1 cellular context compared by ENCODE assay signal in genomic region chr1:226939439-226940028, GRCh38.
TF ChIP-seq lines count a peak whose summit lies in the region.

No MANE protein-coding gene starts in this region.

TF ChIP-seq in K562, 482 proteins besides CTCF, POLR2A, EP300 and RAD21 (continued from another document and continues in another):
- TF ChIP-seq, protein P1, sequence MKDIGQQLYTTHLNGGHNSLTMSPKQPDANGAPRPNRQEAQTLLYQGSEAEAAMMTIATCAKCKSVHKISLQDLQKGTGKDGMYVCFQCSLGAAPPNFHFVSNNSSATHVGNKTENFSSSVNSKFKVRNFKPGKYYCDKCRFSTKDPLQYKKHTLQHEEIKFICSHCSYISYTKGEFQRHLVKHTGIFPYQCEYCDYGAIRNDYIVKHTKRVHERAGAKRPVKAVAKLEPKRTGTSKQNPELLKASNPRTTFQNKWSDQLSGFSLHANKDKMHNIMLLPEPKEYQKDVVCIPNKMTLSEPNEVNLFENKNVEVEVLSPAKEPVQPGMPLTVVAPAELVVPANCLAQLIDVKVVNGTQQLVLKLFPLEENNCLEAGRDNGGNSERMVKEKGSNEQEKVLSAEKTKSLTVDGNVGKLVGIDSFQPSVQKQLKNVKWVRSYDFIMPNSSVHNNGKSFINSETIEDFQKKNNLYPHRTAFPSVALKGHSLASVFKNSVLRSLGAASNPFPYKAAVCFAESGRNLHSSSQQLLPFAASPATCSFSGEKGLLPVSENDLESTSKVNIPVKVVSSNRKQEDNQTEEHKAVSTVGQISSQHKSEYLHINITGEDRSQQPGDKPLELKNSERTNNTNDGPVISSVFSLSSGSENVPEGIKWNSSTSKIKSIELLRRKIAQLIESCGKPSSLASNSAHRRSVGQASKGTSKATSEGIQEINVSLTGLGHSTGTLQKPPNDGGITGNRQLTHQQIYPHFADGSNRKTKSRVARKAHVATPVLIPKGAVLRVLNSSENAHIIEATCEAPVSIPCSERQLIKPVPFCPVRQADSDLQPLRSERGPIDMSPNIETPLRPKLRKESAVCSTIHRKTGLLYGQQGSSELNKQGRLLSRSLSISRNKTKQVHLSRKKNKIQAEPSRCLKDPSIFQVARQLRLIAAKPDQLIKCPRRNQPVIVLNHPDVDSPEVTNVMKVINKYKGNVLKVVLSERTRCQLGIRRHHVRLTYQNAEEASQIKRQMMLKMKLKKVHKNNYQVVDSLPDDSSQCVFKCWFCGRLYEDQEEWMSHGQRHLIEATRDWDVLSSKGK (CRISPR knock-in tag; IDR thresholded peaks at IDR 0.05): no peak
- TF ChIP-seq XRCC3 (IDR thresholded peaks at IDR 0.05) (no peak), ZNF280A (IDR thresholded peaks at IDR 0.05; ENCODE audit: low read depth, partially characterized antibody) (no peak), NR0B1 (IDR thresholded peaks at IDR 0.05; ENCODE audit: partially characterized antibody) (no peak), SMAD4 (CRISPR knock-in tag; conservative IDR thresholded peaks at IDR 0.05) (peak; percentile 6), HOXB6 (CRISPR knock-in tag; IDR thresholded peaks at IDR 0.05; ENCODE audit: borderline replicate concordance) (no peak), BRCA1 (IDR thresholded peaks at IDR 0.05) (no peak), BRCA1 (CRISPR knock-in tag; IDR thresholded peaks at IDR 0.05) (no peak), KDM4B (IDR thresholded peaks at IDR 0.05; ENCODE audit: borderline replicate concordance in 2 of 2, low read depth in 1 of 2) (peak in 1 of 2 experiments; percentile 65; a peak in 1 of 4 replicates), SOX6 (IDR thresholded peaks at IDR 0.05) (no peak), KAT7 (CRISPR knock-in tag; IDR thresholded peaks at IDR 0.05; ENCODE audit: borderline replicate concordance) (no peak; the same call in 1 of the 2 replicates), PREB (CRISPR knock-in tag; IDR thresholded peaks at IDR 0.05) (no peak; the same call in 1 of the 2 replicates), NONO (IDR thresholded peaks at IDR 0.05; ENCODE audit: low read depth in 2 of 2, low read length in 1 of 2) (peak; percentile 14 to 34; a peak in 1 of 4 replicates), ZNF143 (CRISPR knock-in tag; IDR thresholded peaks at IDR 0.05) (peak; percentile 59; the same call in 1 of the 2 replicates), ZNF124 (CRISPR knock-in tag; IDR thresholded peaks at IDR 0.05) (no peak), GABPA (tag; conservative IDR thresholded peaks at IDR 0.05; ENCODE audit: low read depth) (peak; percentile 81), KAT8 (IDR thresholded peaks at IDR 0.05; ENCODE audit: low read depth) (no peak), JUNB (CRISPR knock-in tag; conservative IDR thresholded peaks at IDR 0.05) (no peak), BDP1 (IDR thresholded peaks at IDR 0.05; ENCODE audit: insufficient read depth, insufficient read length) (no peak), ZNF354B (CRISPR knock-in tag; IDR thresholded peaks at IDR 0.05) (no peak), ZBTB8A (IDR thresholded peaks at IDR 0.05; ENCODE audit: partially characterized antibody) (no peak), MXI1 (IDR thresholded peaks at IDR 0.05; ENCODE audit: low read depth, low read length) (no peak), SPI1 (IDR thresholded peaks at IDR 0.05; ENCODE audit: borderline replicate concordance, low read depth, low read length) (peak; percentile 58), CREB1 (IDR thresholded peaks at IDR 0.05) (no peak), CREB1 (CRISPR knock-in tag; IDR thresholded peaks at IDR 0.05) (no peak), TAF15 (IDR thresholded peaks at IDR 0.05; ENCODE audit: low read depth, low read length) (no peak), HLTF (IDR thresholded peaks at IDR 0.05) (no peak), MECOM (CRISPR knock-in tag; IDR thresholded peaks at IDR 0.05) (peak; percentile 31; the same call in 1 of the 2 replicates), TBL1XR1 (IDR thresholded peaks at IDR 0.05; ENCODE audit: low read length in 2 of 2) (0 out of 4 replicates have a peak, but pooled peaks of 1 of the 2 experiments have one; percentile 12), TAF1 (IDR thresholded peaks at IDR 0.05; ENCODE audit: control insufficient read depth, extremely low read depth, insufficient read depth, low read length, severe bottlenecking) (peak; percentile 82), CCAR2 (IDR thresholded peaks at IDR 0.05; ENCODE audit: low read depth, low read length) (no peak), HMG20B (CRISPR knock-in tag; IDR thresholded peaks at IDR 0.05) (0 out of 2 replicates have a peak, but pooled peaks have one; percentile 21), ZC3H11A (IDR thresholded peaks at IDR 0.05; ENCODE audit: low read depth, low read length) (no peak), CBFB (CRISPR knock-in tag; IDR thresholded peaks at IDR 0.05) (peak; percentile 45; the same call in 1 of the 2 replicates), L3MBTL2 (IDR thresholded peaks at IDR 0.05) (0 out of 2 replicates have a peak, but pooled peaks have one; percentile 94)
- TF ChIP-seq, protein P2, sequence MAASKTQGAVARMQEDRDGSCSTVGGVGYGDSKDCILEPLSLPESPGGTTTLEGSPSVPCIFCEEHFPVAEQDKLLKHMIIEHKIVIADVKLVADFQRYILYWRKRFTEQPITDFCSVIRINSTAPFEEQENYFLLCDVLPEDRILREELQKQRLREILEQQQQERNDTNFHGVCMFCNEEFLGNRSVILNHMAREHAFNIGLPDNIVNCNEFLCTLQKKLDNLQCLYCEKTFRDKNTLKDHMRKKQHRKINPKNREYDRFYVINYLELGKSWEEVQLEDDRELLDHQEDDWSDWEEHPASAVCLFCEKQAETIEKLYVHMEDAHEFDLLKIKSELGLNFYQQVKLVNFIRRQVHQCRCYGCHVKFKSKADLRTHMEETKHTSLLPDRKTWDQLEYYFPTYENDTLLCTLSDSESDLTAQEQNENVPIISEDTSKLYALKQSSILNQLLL (CRISPR knock-in tag; IDR thresholded peaks at IDR 0.05; ENCODE audit: borderline replicate concordance): no peak
- TF ChIP-seq, protein P3, sequence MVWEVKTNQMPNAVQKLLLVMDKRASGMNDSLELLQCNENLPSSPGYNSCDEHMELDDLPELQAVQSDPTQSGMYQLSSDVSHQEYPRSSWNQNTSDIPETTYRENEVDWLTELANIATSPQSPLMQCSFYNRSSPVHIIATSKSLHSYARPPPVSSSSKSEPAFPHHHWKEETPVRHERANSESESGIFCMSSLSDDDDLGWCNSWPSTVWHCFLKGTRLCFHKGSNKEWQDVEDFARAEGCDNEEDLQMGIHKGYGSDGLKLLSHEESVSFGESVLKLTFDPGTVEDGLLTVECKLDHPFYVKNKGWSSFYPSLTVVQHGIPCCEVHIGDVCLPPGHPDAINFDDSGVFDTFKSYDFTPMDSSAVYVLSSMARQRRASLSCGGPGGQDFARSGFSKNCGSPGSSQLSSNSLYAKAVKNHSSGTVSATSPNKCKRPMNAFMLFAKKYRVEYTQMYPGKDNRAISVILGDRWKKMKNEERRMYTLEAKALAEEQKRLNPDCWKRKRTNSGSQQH (CRISPR knock-in tag; IDR thresholded peaks at IDR 0.05): no peak
- TF ChIP-seq, protein P4, sequence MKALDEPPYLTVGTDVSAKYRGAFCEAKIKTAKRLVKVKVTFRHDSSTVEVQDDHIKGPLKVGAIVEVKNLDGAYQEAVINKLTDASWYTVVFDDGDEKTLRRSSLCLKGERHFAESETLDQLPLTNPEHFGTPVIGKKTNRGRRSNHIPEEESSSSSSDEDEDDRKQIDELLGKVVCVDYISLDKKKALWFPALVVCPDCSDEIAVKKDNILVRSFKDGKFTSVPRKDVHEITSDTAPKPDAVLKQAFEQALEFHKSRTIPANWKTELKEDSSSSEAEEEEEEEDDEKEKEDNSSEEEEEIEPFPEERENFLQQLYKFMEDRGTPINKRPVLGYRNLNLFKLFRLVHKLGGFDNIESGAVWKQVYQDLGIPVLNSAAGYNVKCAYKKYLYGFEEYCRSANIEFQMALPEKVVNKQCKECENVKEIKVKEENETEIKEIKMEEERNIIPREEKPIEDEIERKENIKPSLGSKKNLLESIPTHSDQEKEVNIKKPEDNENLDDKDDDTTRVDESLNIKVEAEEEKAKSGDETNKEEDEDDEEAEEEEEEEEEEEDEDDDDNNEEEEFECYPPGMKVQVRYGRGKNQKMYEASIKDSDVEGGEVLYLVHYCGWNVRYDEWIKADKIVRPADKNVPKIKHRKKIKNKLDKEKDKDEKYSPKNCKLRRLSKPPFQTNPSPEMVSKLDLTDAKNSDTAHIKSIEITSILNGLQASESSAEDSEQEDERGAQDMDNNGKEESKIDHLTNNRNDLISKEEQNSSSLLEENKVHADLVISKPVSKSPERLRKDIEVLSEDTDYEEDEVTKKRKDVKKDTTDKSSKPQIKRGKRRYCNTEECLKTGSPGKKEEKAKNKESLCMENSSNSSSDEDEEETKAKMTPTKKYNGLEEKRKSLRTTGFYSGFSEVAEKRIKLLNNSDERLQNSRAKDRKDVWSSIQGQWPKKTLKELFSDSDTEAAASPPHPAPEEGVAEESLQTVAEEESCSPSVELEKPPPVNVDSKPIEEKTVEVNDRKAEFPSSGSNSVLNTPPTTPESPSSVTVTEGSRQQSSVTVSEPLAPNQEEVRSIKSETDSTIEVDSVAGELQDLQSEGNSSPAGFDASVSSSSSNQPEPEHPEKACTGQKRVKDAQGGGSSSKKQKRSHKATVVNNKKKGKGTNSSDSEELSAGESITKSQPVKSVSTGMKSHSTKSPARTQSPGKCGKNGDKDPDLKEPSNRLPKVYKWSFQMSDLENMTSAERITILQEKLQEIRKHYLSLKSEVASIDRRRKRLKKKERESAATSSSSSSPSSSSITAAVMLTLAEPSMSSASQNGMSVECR (CRISPR knock-in tag; IDR thresholded peaks at IDR 0.05): peak; percentile 51; the same call in 1 of the 2 replicates
- TF ChIP-seq, protein P5, sequence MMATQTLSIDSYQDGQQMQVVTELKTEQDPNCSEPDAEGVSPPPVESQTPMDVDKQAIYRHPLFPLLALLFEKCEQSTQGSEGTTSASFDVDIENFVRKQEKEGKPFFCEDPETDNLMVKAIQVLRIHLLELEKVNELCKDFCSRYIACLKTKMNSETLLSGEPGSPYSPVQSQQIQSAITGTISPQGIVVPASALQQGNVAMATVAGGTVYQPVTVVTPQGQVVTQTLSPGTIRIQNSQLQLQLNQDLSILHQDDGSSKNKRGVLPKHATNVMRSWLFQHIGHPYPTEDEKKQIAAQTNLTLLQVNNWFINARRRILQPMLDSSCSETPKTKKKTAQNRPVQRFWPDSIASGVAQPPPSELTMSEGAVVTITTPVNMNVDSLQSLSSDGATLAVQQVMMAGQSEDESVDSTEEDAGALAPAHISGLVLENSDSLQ (IDR thresholded peaks at IDR 0.05): no peak
- TF ChIP-seq, protein P6, sequence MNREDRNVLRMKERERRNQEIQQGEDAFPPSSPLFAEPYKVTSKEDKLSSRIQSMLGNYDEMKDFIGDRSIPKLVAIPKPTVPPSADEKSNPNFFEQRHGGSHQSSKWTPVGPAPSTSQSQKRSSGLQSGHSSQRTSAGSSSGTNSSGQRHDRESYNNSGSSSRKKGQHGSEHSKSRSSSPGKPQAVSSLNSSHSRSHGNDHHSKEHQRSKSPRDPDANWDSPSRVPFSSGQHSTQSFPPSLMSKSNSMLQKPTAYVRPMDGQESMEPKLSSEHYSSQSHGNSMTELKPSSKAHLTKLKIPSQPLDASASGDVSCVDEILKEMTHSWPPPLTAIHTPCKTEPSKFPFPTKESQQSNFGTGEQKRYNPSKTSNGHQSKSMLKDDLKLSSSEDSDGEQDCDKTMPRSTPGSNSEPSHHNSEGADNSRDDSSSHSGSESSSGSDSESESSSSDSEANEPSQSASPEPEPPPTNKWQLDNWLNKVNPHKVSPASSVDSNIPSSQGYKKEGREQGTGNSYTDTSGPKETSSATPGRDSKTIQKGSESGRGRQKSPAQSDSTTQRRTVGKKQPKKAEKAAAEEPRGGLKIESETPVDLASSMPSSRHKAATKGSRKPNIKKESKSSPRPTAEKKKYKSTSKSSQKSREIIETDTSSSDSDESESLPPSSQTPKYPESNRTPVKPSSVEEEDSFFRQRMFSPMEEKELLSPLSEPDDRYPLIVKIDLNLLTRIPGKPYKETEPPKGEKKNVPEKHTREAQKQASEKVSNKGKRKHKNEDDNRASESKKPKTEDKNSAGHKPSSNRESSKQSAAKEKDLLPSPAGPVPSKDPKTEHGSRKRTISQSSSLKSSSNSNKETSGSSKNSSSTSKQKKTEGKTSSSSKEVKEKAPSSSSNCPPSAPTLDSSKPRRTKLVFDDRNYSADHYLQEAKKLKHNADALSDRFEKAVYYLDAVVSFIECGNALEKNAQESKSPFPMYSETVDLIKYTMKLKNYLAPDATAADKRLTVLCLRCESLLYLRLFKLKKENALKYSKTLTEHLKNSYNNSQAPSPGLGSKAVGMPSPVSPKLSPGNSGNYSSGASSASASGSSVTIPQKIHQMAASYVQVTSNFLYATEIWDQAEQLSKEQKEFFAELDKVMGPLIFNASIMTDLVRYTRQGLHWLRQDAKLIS (CRISPR knock-in tag; IDR thresholded peaks at IDR 0.05): 0 out of 2 replicates have a peak, but pooled peaks have one; percentile 72
